In genomic region chr6:96836579-96837137, GRCh38 we compare ENCODE assay signal across 8 cellular contexts. TPM values are rescaled to one million over a fixed set of nuclear protein-coding genes. Genes with fewer than 3 reads are reported as not detected.
DNase-seq lines count a peak whose midpoint lies in the region; ATAC-seq and TF ChIP-seq lines count a peak whose summit lies in the region.

No MANE protein-coding gene starts in this region.

- H3K27me3 ChIP-seq in CD8-positive, alpha-beta memory T cell (ENCODE audit: insufficient read depth, low read length, poor library complexity, severe bottlenecking) = peaks cover 5% of the 10 kb centered on the region
- H3K27me3 ChIP-seq in SK-N-SH (ENCODE audit: insufficient read depth) = no peaks in the 10 kb centered on the region
- no peaks in the 10 kb centered on the region for H3K27me3 ChIP-seq in esophagus muscularis mucosa
- H3K27me3 ChIP-seq in neural cell (ENCODE audit: insufficient read depth, low read depth, low read length) = peaks cover 9% of the 10 kb centered on the region

- H3K9ac ChIP-seq in SK-N-SH = peak overlapping the region; percentile 78
- H3K9ac ChIP-seq in neural cell (ENCODE audit: low read length) = peak overlapping the region; percentile 60

- intact Hi-C loops in esophagus muscularis mucosa (cut with DNase I) = loop anchor here (5.0 to 10.0 kb wide), 2 partner anchors 61 to 312 kb away; partner anchors contain the start of genes NDUFAF4 and UFL1

- POLR2A ChIA-PET in CD8-positive, alpha-beta memory T cell (lab: Charles Lee) = interaction anchor here (0.6 to 1.2 kb wide), 3 partner anchors 88 to 311 kb away, joined by 3 to 7 read pairs (median 6); partner anchors contain the start of gene KLHL32
- POLR2A ChIA-PET in SK-N-SH (lab: Yijun Ruan, JAX) (no interaction called here), GM10248 (lab: Yijun Ruan, JAX) (no interaction called here)

- TF ChIP-seq RAD21 in SK-N-SH (IDR thresholded peaks at IDR 0.05; ENCODE audit: low read length) (no peak), neural cell (conservative IDR thresholded peaks at IDR 0.05) (no peak)

- no peaks in the 10 kb centered on the region for H3K9me3 ChIP-seq in CD8-positive, alpha-beta memory T cell (ENCODE audit: low read length)
- H3K9me3 ChIP-seq in SK-N-SH = no peaks in the 10 kb centered on the region
- no peaks in the 10 kb centered on the region for H3K9me3 ChIP-seq in esophagus muscularis mucosa
- no peaks in the 10 kb centered on the region for H3K9me3 ChIP-seq in neural cell (ENCODE audit: low read length)

- peaks cover 7 to 52% of the 10 kb centered on the region in 2 donors for H3K27me3 Mint-ChIP-seq in CD8-positive, alpha-beta memory T cell

- DNase-seq in CD8-positive, alpha-beta memory T cell = peak in 1 of 5 donors; percentile 8
- DNase-seq in SK-N-SH (peak; percentile 76), esophagus muscularis mucosa (ENCODE audit: extremely low spot score) (no peak), GM10248 (ENCODE audit: extremely low spot score) (no peak), HCEC 1CT (no peak)

- TF ChIP-seq EP300 in SK-N-SH (IDR thresholded peaks at IDR 0.05; ENCODE audit: borderline replicate concordance in 1 of 2, low read depth in 1 of 2, low read length in 1 of 2) = no peak
- no peak for TF ChIP-seq EP300 in esophagus muscularis mucosa (IDR thresholded peaks at IDR 0.05)
- TF ChIP-seq EP300 in neural cell (conservative IDR thresholded peaks at IDR 0.05; ENCODE audit: poor library complexity, severe bottlenecking) = no peak

- peaks cover 12 to 20% (median 17%) of the 10 kb centered on the region in 3 donors for H3K4me1 Mint-ChIP-seq in CD8-positive, alpha-beta memory T cell

- no peaks in the 10 kb centered on the region for H3K36me3 Mint-ChIP-seq in CD8-positive, alpha-beta memory T cell

- 2% methylated on average over 12 of the region's 30 CpGs for WGBS in SK-N-SH (ENCODE audit: low lambda C conversion rate)
- WGBS in esophagus muscularis mucosa = under 1% methylated on average over 15 of the region's 30 CpGs

- peak overlapping the region in 5 of 8 donors; percentile 42 to 70 (median 51) for H3K27ac Mint-ChIP-seq in CD8-positive, alpha-beta memory T cell

- no peaks in the 10 kb centered on the region; the same call in 1 of the 2 replicates for H3K79me2 ChIP-seq in SK-N-SH (ENCODE audit: insufficient read depth)
- H3K79me2 ChIP-seq in neural cell (replicated peaks; ENCODE audit: insufficient read depth, low read length) = no peaks in the 10 kb centered on the region

- no peaks in the 10 kb centered on the region for H3K36me3 ChIP-seq in CD8-positive, alpha-beta memory T cell (ENCODE audit: insufficient read depth, low read length)
- H3K36me3 ChIP-seq in SK-N-SH (replicated peaks in 1 of 2; ENCODE audit: control insufficient read depth in 1 of 2, insufficient read depth in 2 of 2, low read length in 1 of 2) = no peaks in the 10 kb centered on the region
- H3K36me3 ChIP-seq in esophagus muscularis mucosa = no peaks in the 10 kb centered on the region
- H3K36me3 ChIP-seq in neural cell (ENCODE audit: insufficient read depth, low read length) = no peaks in the 10 kb centered on the region

- ATAC-seq in GM19035 (IDR thresholded peaks at IDR 0.05; ENCODE audit: unreplicated experiment) = peak; percentile 18
- ATAC-seq in HG03175 (IDR thresholded peaks at IDR 0.05; ENCODE audit: unreplicated experiment) = peak; percentile 16

- H3K9me2 ChIP-seq in SK-N-SH (no peaks in the 10 kb centered on the region), neural cell (ENCODE audit: insufficient read depth, low read length) (no peaks in the 10 kb centered on the region)

- no peak overlapping the region for H3K27ac ChIP-seq in CD8-positive, alpha-beta memory T cell (ENCODE audit: low read depth, low read length)
- peak overlapping the region; percentile 44 to 50; a peak in 3 of 4 replicates for H3K27ac ChIP-seq in SK-N-SH (ENCODE audit: low read depth in 2 of 2, low read length in 1 of 2)
- H3K27ac ChIP-seq in esophagus muscularis mucosa (replicated peaks in 1 of 4) = peak overlapping the region; percentile 33 to 77 (median 65)
- H3K27ac ChIP-seq in neural cell (ENCODE audit: low read length) = no peak overlapping the region

- peaks cover 13% of the 10 kb centered on the region for H3K4me1 ChIP-seq in CD8-positive, alpha-beta memory T cell (ENCODE audit: insufficient read depth, low read length)
- H3K4me1 ChIP-seq in SK-N-SH (ENCODE audit: control insufficient read depth in 1 of 2, insufficient read depth in 2 of 2, low read depth in 1 of 2, low read length in 1 of 2) (peaks cover 0 to 8% of the 10 kb centered on the region in 2 experiments; a peak in 2 of 4 replicates), esophagus muscularis mucosa (peaks cover 10 to 21% (median 14%) of the 10 kb centered on the region in 4 donors)

- no peaks in the 10 kb centered on the region for H3K9me3 Mint-ChIP-seq in CD8-positive, alpha-beta memory T cell

- H3K4me3 Mint-ChIP-seq in CD8-positive, alpha-beta memory T cell = peak overlapping the region; percentile 85 to 95 (median 88)

- TF ChIP-seq POLR2A in esophagus muscularis mucosa (IDR thresholded peaks at IDR 0.05; ENCODE audit: low read depth) = no peak

- CTCF ChIA-PET in CD8-positive, alpha-beta memory T cell (lab: Charles Lee) = interaction anchor here (1.5 kb wide), 1 partner anchor 64 kb away, joined by 6 read pairs; no protein-coding TSS in a partner anchor
- CTCF ChIA-PET in SK-N-SH (lab: Yijun Ruan, JAX) = interaction anchor here (1.7 to 5.0 kb wide), 2 partner anchors 61 to 210 kb away, joined by 4 to 27 read pairs; partner anchors contain the start of gene NDUFAF4
- CTCF ChIA-PET in GM10248 (lab: Yijun Ruan, JAX) = no interaction called here

- peak overlapping the region; percentile 95 for H2AFZ ChIP-seq in SK-N-SH (ENCODE audit: low read depth)
- H2AFZ ChIP-seq in neural cell (ENCODE audit: low read depth, low read length) = peak overlapping the region; percentile 79

- H3K4me3 ChIP-seq in CD8-positive, alpha-beta memory T cell (ENCODE audit: low read length) = peak overlapping the region; percentile 55
- H3K4me3 ChIP-seq in SK-N-SH (ENCODE audit: low read depth in 2 of 2, low read length in 1 of 2) (peak overlapping the region; percentile 92 to 97), esophagus muscularis mucosa (peak overlapping the region; percentile 72 to 87 (median 78)), neural cell (ENCODE audit: low read length) (peak overlapping the region; percentile 88)

- no peaks in the 10 kb centered on the region for H4K20me1 ChIP-seq in SK-N-SH (ENCODE audit: insufficient read depth)
- H4K20me1 ChIP-seq in neural cell (ENCODE audit: insufficient read depth) = no peaks in the 10 kb centered on the region

- TF ChIP-seq CTCF in SK-N-SH (IDR thresholded peaks at IDR 0.05) (no peak), esophagus muscularis mucosa (IDR thresholded peaks at IDR 0.05) (no peak), neural cell (IDR thresholded peaks at IDR 0.05; ENCODE audit: poor library complexity, severe bottlenecking) (no peak), GM10248 (IDR thresholded peaks at IDR 0.05; ENCODE audit: control extremely low read depth, extremely low read depth, low read depth, missing control alignments) (no peak)

- H3K4me2 ChIP-seq in SK-N-SH (peak overlapping the region; percentile 86), neural cell (ENCODE audit: low read length) (peak overlapping the region; percentile 94)

- H3F3A ChIP-seq in SK-N-SH (replicated peaks; ENCODE audit: insufficient read depth) = no peaks in the 10 kb centered on the region
- peaks cover 5% of the 10 kb centered on the region for H3F3A ChIP-seq in neural cell (ENCODE audit: insufficient read depth, low read length, poor library complexity, severe bottlenecking)

TF ChIP-seq in SK-N-SH, 30 proteins besides CTCF, POLR2A, EP300 and RAD21 (continues in another document):
- TF ChIP-seq MAX (IDR thresholded peaks at IDR 0.05; ENCODE audit: low read depth) (peak; percentile 26; the same call in 1 of the 2 replicates), IRF3 (IDR thresholded peaks at IDR 0.05; ENCODE audit: low read depth, low read length) (no peak), TEAD4 (IDR thresholded peaks at IDR 0.05; ENCODE audit: borderline replicate concordance, insufficient read depth) (no peak)

TF ChIP-seq in neural cell, 6 proteins besides CTCF, POLR2A, EP300 and RAD21 (continues in another document):
- no peak for TF ChIP-seq SMC3 (conservative IDR thresholded peaks at IDR 0.05; ENCODE audit: poor library complexity)
- TF ChIP-seq EZH2 (IDR thresholded peaks at IDR 0.05; ENCODE audit: borderline replicate concordance, insufficient read depth, low read length, poor library complexity, severe bottlenecking) = no peak
- no peak for TF ChIP-seq REST (IDR thresholded peaks at IDR 0.05; ENCODE audit: borderline replicate concordance)
- no peak for TF ChIP-seq POLR2AphosphoS5 (IDR thresholded peaks at IDR 0.05)
- TF ChIP-seq TAF1 (IDR thresholded peaks at IDR 0.05; ENCODE audit: low read depth) = no peak

RNA-seq across cellular contexts. Expression of gene GPR63, which starts 0.6 kb away (rescaled TPM):
- 1 to 10 TPM; 1.5 to 1.6 TPM for total RNA-seq in CD8-positive, alpha-beta memory T cell
- 0.12 TPM for polyA plus RNA-seq in CD8-positive, alpha-beta memory T cell
- polyA plus RNA-seq in SK-N-SH (2012; rRNA removed) (0.53 and 0.73 TPM in 2 replicates), neural cell (1.2 and 1.6 TPM in 2 replicates)
- polyA plus RNA-seq in SK-N-SH (2012; cell fraction: cytosol; rRNA removed) = 0.55 and 0.63 TPM in 2 replicates
- 0.59 and 1.2 TPM in 2 replicates for polyA plus RNA-seq in SK-N-SH (2012; cell fraction: nucleus; rRNA removed)
- 1 to 10 TPM in 2 of 4 donors, under 1 TPM in 2; 0.83 to 2.0 (median 0.93) TPM for total RNA-seq in esophagus muscularis mucosa
- polyA minus RNA-seq in neural cell = 3.2 TPM in 2 replicates

Comparison
In these comparisons a context has a peak if more than half of its experiments do, and no peak if none do; other contexts are left out.
1. H3K27ac ChIP-seq: peak in SK-N-SH (2 of 2) and esophagus muscularis mucosa (4 of 4); none in CD8-positive, alpha-beta memory T cell (single experiment) and neural cell (single experiment).
2. Peak in every context shown above with its lines, with median percentiles within 50 percentile points of each other: H3K4me3 ChIP-seq.